ENCODE assay signal across 1 cellular context in genomic region chr21:31557421-31557955, GRCh38.
TF ChIP-seq lines count a peak whose summit lies in the region.

No MANE protein-coding gene starts in this region.

TF ChIP-seq in GM23338, 12 proteins besides CTCF, POLR2A, EP300 and RAD21 (continued from another document):
- TF ChIP-seq ZNF462 (CRISPR knock-in tag; IDR thresholded peaks at IDR 0.05) (no peak), EZH2phosphoT487 (IDR thresholded peaks at IDR 0.05; ENCODE audit: unreplicated experiment) (no peak), ETS1 (IDR thresholded peaks at IDR 0.05) (no peak), ZNF114 (CRISPR knock-in tag; IDR thresholded peaks at IDR 0.05) (no peak), ZNF331 (CRISPR knock-in tag; IDR thresholded peaks at IDR 0.05; ENCODE audit: low read depth) (no peak)
